Comparison of ENCODE assay signal across 19 cellular contexts in the genomic region with DNA sequence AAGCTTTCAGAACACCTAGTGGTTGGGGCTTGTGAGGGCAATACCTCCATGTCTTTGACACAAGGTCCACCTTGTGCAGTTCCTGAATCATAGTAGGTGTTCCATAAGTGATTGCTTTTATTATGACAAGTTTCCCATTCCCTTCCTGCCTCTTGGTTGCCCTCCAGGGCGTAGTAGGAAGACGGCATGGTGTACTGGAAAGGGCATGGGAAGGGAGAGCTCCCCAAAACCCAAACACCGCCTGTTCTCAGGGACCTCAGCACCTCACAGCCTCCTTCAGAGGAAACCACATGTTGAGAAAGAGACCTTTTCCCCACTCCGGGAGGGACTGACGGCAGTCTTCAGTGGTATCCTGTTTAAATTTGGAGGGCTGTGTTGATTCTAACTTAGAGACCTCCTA. TPM values are rescaled to one million over a fixed set of nuclear protein-coding genes. Genes with fewer than 3 reads are reported as not detected.
DNase-seq lines count a peak whose midpoint lies in the region; ATAC-seq lines count a peak whose summit lies in the region.
"Had no signal": no experiment of that assay in that cellular context is flagged by ENCODE, and none has a peak within 500 bp of the region (broad histone marks: within the 10 kb centered on the region; RNA-seq: fewer than 3 reads in every experiment).

No MANE protein-coding gene starts in this region.

- no peak for ATAC-seq in central memory CD8-positive, alpha-beta T cell (replicated peaks; ENCODE audit: extremely low read depth, poor library complexity, severe bottlenecking)
- no peak for ATAC-seq in stimulated activated naive CD8-positive, alpha-beta T cell treated with anti-CD3 and anti-CD28 coated beads, Interleukin-15, amount 100 ng/mL, for 72 hours
- no peak for ATAC-seq in aorta (ENCODE audit: low FRiP score)
- ATAC-seq: K562, left ventricle myocardium superior, mucosa of descending colon, psoas muscle had no signal

- H3K36me3 Mint-ChIP-seq in activated naive CD4-positive, alpha-beta T cell treated with anti-CD3 and anti-CD28 coated beads, Interleukin-2, amount 50 U/mL, for 24 hours: peaks cover 35% of the 10 kb centered on the region
- peaks cover 89% of the 10 kb centered on the region for H3K36me3 Mint-ChIP-seq in activated CD4-positive, alpha-beta memory T cell treated with anti-CD3 and anti-CD28 coated beads, Interleukin-2, amount 10 ng/mL, durations not matched to agents 7 days and 5 days (ENCODE audit: low read depth)
- peaks cover 85% of the 10 kb centered on the region for H3K36me3 Mint-ChIP-seq in central memory CD8-positive, alpha-beta T cell (ENCODE audit: insufficient read depth)

- no peak overlapping the region for H3K4me3 ChIP-seq in aorta (ENCODE audit: low read length in 2 of 2)
- H3K4me3 ChIP-seq: colonic mucosa, K562, mucosa of descending colon, psoas muscle had no signal

- no peak overlapping the region for H3K27ac ChIP-seq in aorta (ENCODE audit: low read depth in 1 of 2, low read length in 2 of 2)
- H3K27ac ChIP-seq: colonic mucosa, psoas muscle had no signal

- 94 to 95% methylated on average over 5 of the region's 5 CpGs for WGBS in aorta, 2 donors

- H3K4me3 Mint-ChIP-seq in activated naive CD4-positive, alpha-beta T cell treated with anti-CD3 and anti-CD28 coated beads, Interleukin-2, amount 50 U/mL, for 24 hours: peak overlapping the region; percentile 56
- H3K4me3 Mint-ChIP-seq in activated CD4-positive, alpha-beta memory T cell treated with anti-CD3 and anti-CD28 coated beads, Interleukin-2, amount 10 ng/mL, durations not matched to agents 7 days and 5 days: no peak overlapping the region
- peak overlapping the region; percentile 56 for H3K4me3 Mint-ChIP-seq in central memory CD8-positive, alpha-beta T cell
- peak overlapping the region; percentile 63 to 68 for H3K4me3 Mint-ChIP-seq in stimulated activated naive CD8-positive, alpha-beta T cell treated with anti-CD3 and anti-CD28 coated beads, Interleukin-15, amount 100 ng/mL, for 72 hours
- H3K4me3 Mint-ChIP-seq: H9, type B pancreatic cell had no signal

- DNase-seq in activated naive CD4-positive, alpha-beta T cell (lab: John Stamatoyannopoulos, UW): no peak
- peak; percentile 16 for DNase-seq in activated CD4-positive, alpha-beta memory T cell treated with anti-CD3 and anti-CD28 coated beads, Interleukin-2, amount 10 ng/mL, durations not matched to agents 7 days and 5 days
- DNase-seq in central memory CD8-positive, alpha-beta T cell (ENCODE audit: low spot score in 2 of 2): no peak
- DNase-seq in stimulated activated naive CD8-positive, alpha-beta T cell treated with anti-CD3 and anti-CD28 coated beads, Interleukin-15, amount 100 ng/mL, for 72 hours: no peak
- DNase-seq in glomerular visceral epithelial cell (ENCODE audit: extremely low spot score): no peak
- no peak for DNase-seq in GM19238 (ENCODE audit: insufficient read length, low spot score)
- DNase-seq in aorta: no peak
- DNase-seq: activated CD4-positive, alpha-beta T cell treated with anti-CD3 and anti-CD28 coated beads, Interleukin-2, amount 50 U/mL, for 1 hour; activated gamma-delta T cell treated with Interleukin-2 at 50 U/mL for 16 hours; colonic mucosa; H9; left ventricle myocardium superior; mucosa of descending colon; NCI-H1694 treated with DMSO at 0.1 percent for 48 hours; psoas muscle; stimulated activated CD4-positive, alpha-beta T cell treated with anti-CD3 and anti-CD28 coated beads, Interleukin-2, amount 100 ng/mL, for 24 hours had no signal

- CTCF ChIA-PET in activated CD4-positive, alpha-beta memory T cell treated with anti-CD3 and anti-CD28 coated beads, Interleukin-2, amount 10 ng/mL, durations not matched to agents 7 days and 5 days (lab: Charles Lee): interaction anchor here (0.8 to 22.3 kb wide), 5 partner anchors 8 to 38 kb away, joined by 3 to 563 read pairs (median 3); no protein-coding TSS in a partner anchor

- no peaks in the 10 kb centered on the region for H3K9me3 Mint-ChIP-seq in activated naive CD4-positive, alpha-beta T cell treated with anti-CD3 and anti-CD28 coated beads, Interleukin-2, amount 50 U/mL, for 24 hours
- no peaks in the 10 kb centered on the region for H3K9me3 Mint-ChIP-seq in activated CD4-positive, alpha-beta memory T cell treated with anti-CD3 and anti-CD28 coated beads, Interleukin-2, amount 10 ng/mL, durations not matched to agents 7 days and 5 days
- no peaks in the 10 kb centered on the region for H3K9me3 Mint-ChIP-seq in central memory CD8-positive, alpha-beta T cell
- H3K9me3 Mint-ChIP-seq in stimulated activated naive CD8-positive, alpha-beta T cell treated with anti-CD3 and anti-CD28 coated beads, Interleukin-15, amount 100 ng/mL, for 72 hours: no peaks in the 10 kb centered on the region
- H3K9me3 Mint-ChIP-seq: H9, type B pancreatic cell had no signal

- peak overlapping the region; percentile 97 for H3K27ac Mint-ChIP-seq in activated naive CD4-positive, alpha-beta T cell treated with anti-CD3 and anti-CD28 coated beads, Interleukin-2, amount 50 U/mL, for 24 hours
- peak overlapping the region; percentile 82 for H3K27ac Mint-ChIP-seq in activated CD4-positive, alpha-beta memory T cell treated with anti-CD3 and anti-CD28 coated beads, Interleukin-2, amount 10 ng/mL, durations not matched to agents 7 days and 5 days
- H3K27ac Mint-ChIP-seq in central memory CD8-positive, alpha-beta T cell (ENCODE audit: low read depth): peak overlapping the region; percentile 71
- H3K27ac Mint-ChIP-seq in stimulated activated naive CD8-positive, alpha-beta T cell treated with anti-CD3 and anti-CD28 coated beads, Interleukin-15, amount 100 ng/mL, for 72 hours: peak overlapping the region; percentile 77 to 80
- H3K27ac Mint-ChIP-seq: H9, type B pancreatic cell had no signal

- peaks cover 0 to 2% of the 10 kb centered on the region in 2 donors for H3K36me3 ChIP-seq in aorta (ENCODE audit: control insufficient read depth in 1 of 2, insufficient read depth in 2 of 2, low read length in 1 of 2)
- H3K36me3 ChIP-seq: colonic mucosa had no signal

- POLR2A ChIA-PET in activated CD4-positive, alpha-beta memory T cell treated with anti-CD3 and anti-CD28 coated beads, Interleukin-2, amount 10 ng/mL, durations not matched to agents 7 days and 5 days (lab: Charles Lee): interaction anchor here (1.0 to 58.4 kb wide), 5 partner anchors 9 to 26 kb away, joined by 3 to 1586 read pairs (median 4); a partner anchor contains a TSS

- no peaks in the 10 kb centered on the region for H3K27me3 ChIP-seq in aorta (ENCODE audit: control insufficient read depth in 1 of 2, insufficient read depth in 2 of 2, low read length in 1 of 2)
- H3K27me3 ChIP-seq: colonic mucosa had no signal

- H3K27me3 Mint-ChIP-seq in activated naive CD4-positive, alpha-beta T cell treated with anti-CD3 and anti-CD28 coated beads, Interleukin-2, amount 50 U/mL, for 24 hours: no peaks in the 10 kb centered on the region
- H3K27me3 Mint-ChIP-seq in activated CD4-positive, alpha-beta memory T cell treated with anti-CD3 and anti-CD28 coated beads, Interleukin-2, amount 10 ng/mL, durations not matched to agents 7 days and 5 days: no peaks in the 10 kb centered on the region
- no peaks in the 10 kb centered on the region for H3K27me3 Mint-ChIP-seq in central memory CD8-positive, alpha-beta T cell
- no peaks in the 10 kb centered on the region for H3K27me3 Mint-ChIP-seq in stimulated activated naive CD8-positive, alpha-beta T cell treated with anti-CD3 and anti-CD28 coated beads, Interleukin-15, amount 100 ng/mL, for 72 hours
- H3K27me3 Mint-ChIP-seq: type B pancreatic cell had no signal

- no peaks in the 10 kb centered on the region for H3K4me1 ChIP-seq in aorta (ENCODE audit: control insufficient read depth in 1 of 2, insufficient read depth in 2 of 2, low read length in 2 of 2)
- H3K4me1 ChIP-seq: colonic mucosa, psoas muscle had no signal

- H3K9me3 ChIP-seq in aorta (ENCODE audit: control insufficient read depth, low read length): no peaks in the 10 kb centered on the region
- H3K9me3 ChIP-seq: colonic mucosa, mucosa of descending colon, psoas muscle had no signal

- intact Hi-C loops in aorta (cut with DNase I): no loop called here

- peaks cover 95% of the 10 kb centered on the region for H3K4me1 Mint-ChIP-seq in activated naive CD4-positive, alpha-beta T cell treated with anti-CD3 and anti-CD28 coated beads, Interleukin-2, amount 50 U/mL, for 24 hours
- peaks cover 86% of the 10 kb centered on the region for H3K4me1 Mint-ChIP-seq in activated CD4-positive, alpha-beta memory T cell treated with anti-CD3 and anti-CD28 coated beads, Interleukin-2, amount 10 ng/mL, durations not matched to agents 7 days and 5 days
- peaks cover 82% of the 10 kb centered on the region for H3K4me1 Mint-ChIP-seq in central memory CD8-positive, alpha-beta T cell
- H3K4me1 Mint-ChIP-seq in stimulated activated naive CD8-positive, alpha-beta T cell treated with anti-CD3 and anti-CD28 coated beads, Interleukin-15, amount 100 ng/mL, for 72 hours: peaks cover 94% of the 10 kb centered on the region

RNA-seq across cellular contexts. Expression of a gene that starts 21.1 kb away (rescaled TPM):
- 100 to 1,000 TPM; 771 to 787 TPM for total RNA-seq in activated CD4-positive, alpha-beta memory T cell treated with anti-CD3 and anti-CD28 coated beads, Interleukin-2, amount 10 ng/mL, durations not matched to agents 7 days and 5 days
- 100 to 1,000 TPM in 1 of 2 donors, 10 to 100 TPM in 1; 34.2 to 133 TPM for total RNA-seq in aorta
- 10 to 100 TPM; 21.3 to 77.2 TPM for polyA plus RNA-seq in aorta

Comparison
In these comparisons a context has a peak if more than half of its experiments do, and no peak if none do; other contexts are left out.
1. RNA of a gene that starts 21.1 kb away (total RNA-seq): 771 to 787 TPM in activated CD4-positive, alpha-beta memory T cell treated with anti-CD3 and anti-CD28 coated beads, Interleukin-2, amount 10 ng/mL, durations not matched to agents 7 days and 5 days; 34.2 to 133 TPM in aorta; every median in the first group is over 4 times any median in the second.
2. Peak in every context shown above with its lines, with median percentiles within 50 percentile points of each other: H3K27ac Mint-ChIP-seq.